Comparison of ENCODE assay signal across 25 cellular contexts in the genomic region with DNA sequence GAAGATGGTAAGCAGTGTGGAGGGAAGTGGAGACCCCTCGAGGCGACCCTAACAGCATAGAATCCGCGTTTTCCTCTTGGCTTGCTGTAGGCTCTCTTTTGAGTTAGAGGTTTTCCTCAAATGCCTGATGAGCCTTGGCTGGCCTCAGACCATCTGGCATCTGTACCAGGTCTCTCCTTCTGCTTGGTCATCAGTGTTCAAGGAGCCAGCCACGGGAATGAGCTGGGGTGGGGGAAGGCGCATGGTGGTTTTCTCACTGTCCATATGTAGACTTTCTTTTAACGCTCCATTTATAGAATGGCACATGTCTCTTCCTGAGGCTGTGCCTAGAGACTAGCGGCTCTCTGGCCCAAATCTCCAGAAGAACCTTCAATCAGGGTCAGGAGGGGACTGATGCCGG. TPM values are rescaled to one million over a fixed set of nuclear protein-coding genes. Genes with fewer than 3 reads are reported as not detected.
A peak's percentile ranks its signal among the peaks of the same experiment; 100 is the strongest.
DNase-seq lines count a peak whose midpoint lies in the region; ATAC-seq and TF ChIP-seq lines count a peak whose summit lies in the region.
"Had no signal": no experiment of that assay in that cellular context is flagged by ENCODE, and none has a peak within 500 bp of the region (broad histone marks: within the 10 kb centered on the region; RNA-seq: fewer than 3 reads in every experiment).

No MANE protein-coding gene starts in this region.

- 82% methylated on average over 9 of the region's 9 CpGs for WGBS in prostate gland
- WGBS in lower leg skin, 2 donors = 75 to 82% methylated on average over 9 of the region's 9 CpGs
- WGBS in esophagus muscularis mucosa = 82% methylated on average over 9 of the region's 9 CpGs

- peaks cover 9% of the 10 kb centered on the region for H3K4me1 ChIP-seq in Panc1 (ENCODE audit: control insufficient read depth, insufficient read depth, low read length)
- H3K4me1 ChIP-seq in fibroblast of lung (ENCODE audit: control insufficient read depth, extremely low read depth, insufficient read depth, low read length) = peaks cover 2% of the 10 kb centered on the region
- H3K4me1 ChIP-seq in prostate gland (replicated peaks) = no peaks in the 10 kb centered on the region
- H3K4me1 ChIP-seq in esophagus muscularis mucosa = no peaks in the 10 kb centered on the region
- H3K4me1 ChIP-seq: lower lobe of right lung, uterus had no signal

- no peaks in the 10 kb centered on the region for H3K27me3 ChIP-seq in Panc1 (ENCODE audit: control insufficient read depth, insufficient read depth, low read length)
- H3K27me3 ChIP-seq in fibroblast of lung (ENCODE audit: control insufficient read depth, insufficient read depth, low read length) = peaks cover 13% of the 10 kb centered on the region
- no peaks in the 10 kb centered on the region for H3K27me3 ChIP-seq in prostate gland (replicated peaks; ENCODE audit: insufficient read depth)
- peaks cover 0 to 7% (median 0%) of the 10 kb centered on the region in 4 donors for H3K27me3 ChIP-seq in esophagus muscularis mucosa
- H3K27me3 ChIP-seq: BE2C, uterus had no signal

- no peaks in the 10 kb centered on the region for H3K9me3 ChIP-seq in Panc1 (ENCODE audit: control insufficient read depth, insufficient read depth, low read depth, low read length)
- H3K9me3 ChIP-seq in fibroblast of lung (ENCODE audit: control insufficient read depth, insufficient read depth, low read depth, low read length) = no peaks in the 10 kb centered on the region
- H3K9me3 ChIP-seq in prostate gland = no peaks in the 10 kb centered on the region
- H3K9me3 ChIP-seq in esophagus muscularis mucosa = no peaks in the 10 kb centered on the region
- H3K9me3 ChIP-seq: BE2C, lower lobe of right lung, uterus had no signal

- no peak for TF ChIP-seq EP300 in esophagus muscularis mucosa (IDR thresholded peaks at IDR 0.05)

- no peaks in the 10 kb centered on the region for H3K79me2 ChIP-seq in fibroblast of lung (ENCODE audit: control insufficient read depth, insufficient read depth, low read length)

- H3K9ac ChIP-seq in fibroblast of lung (ENCODE audit: insufficient read depth, low read length) = no peak overlapping the region

- DNase-seq in EL (peak; percentile 71), Panc1 (ENCODE audit: low read depth, low spot score) (no peak), fibroblast of lung (ENCODE audit: low read depth in 2 of 2) (peak in 1 of 2 donors; percentile 73), renal cortical epithelial cell (ENCODE audit: low read depth) (peak; percentile 25), prostate gland (ENCODE audit: low spot score) (no peak), lower leg skin (ENCODE audit: low spot score in 2 of 2) (no peak), esophagus muscularis mucosa (ENCODE audit: extremely low spot score) (no peak)
- DNase-seq: activated CD4-positive, CD25-positive, alpha-beta regulatory T cell; activated CD8-positive, alpha-beta T cell treated with anti-CD3 and anti-CD28 coated beads for 36 hours; activated naive CD4-positive, alpha-beta T cell treated with anti-CD3 and anti-CD28 coated beads, Interleukin-2, amount 50 U/mL, for 16 hours; activated T-cell treated with anti-CD3 and anti-CD28 coated beads, Interleukin-2, amount 50 U/mL, for 4 hours; BE2C; dermis blood vessel endothelial cell; head of caudate nucleus; lower lobe of right lung; naive thymus-derived CD8-positive, alpha-beta T cell; NCI-H1048; NCI-H69; small intestine; stimulated activated CD4-positive, alpha-beta T cell treated with anti-CD3 and anti-CD28 coated beads, Interleukin-4, amount 100 ng/mL, for 1 hour; uterus had no signal

- H4K20me1 ChIP-seq in fibroblast of lung (ENCODE audit: control insufficient read depth, extremely low read depth, insufficient read depth, low read length) = no peaks in the 10 kb centered on the region

- H3K36me3 ChIP-seq in Panc1 (ENCODE audit: control insufficient read depth, insufficient read depth, low read length) (no peaks in the 10 kb centered on the region), fibroblast of lung (ENCODE audit: control insufficient read depth, insufficient read depth, low read length) (no peaks in the 10 kb centered on the region), prostate gland (no peaks in the 10 kb centered on the region), esophagus muscularis mucosa (no peaks in the 10 kb centered on the region)
- H3K36me3 ChIP-seq: BE2C, lower lobe of right lung, uterus had no signal

- intact Hi-C loops in Panc1 (cut with micrococcal nuclease; ENCODE audit: unreplicated experiment) (no loop called here), prostate gland (cut with DNase I) (no loop called here), lower leg skin (cut with DNase I; ENCODE audit: low total_unique reads) (no loop called here), esophagus muscularis mucosa (cut with DNase I) (no loop called here)

- TF ChIP-seq POLR2A in prostate gland (IDR thresholded peaks at IDR 0.05) (no peak), lower leg skin (IDR thresholded peaks at IDR 0.05) (no peak), esophagus muscularis mucosa (IDR thresholded peaks at IDR 0.05; ENCODE audit: low read depth) (no peak)

- no TSS peak for BruUV-seq in Panc1 (replicated peaks; lab: Mats Ljungman, UMichigan)

- no peak for TF ChIP-seq CTCF in Panc1 (IDR thresholded peaks at IDR 0.05)
- no peak for TF ChIP-seq CTCF in fibroblast of lung (conservative IDR thresholded peaks at IDR 0.05 in 1 of 2, IDR thresholded peaks at IDR 0.05 in 1 of 2; ENCODE audit: low read depth in 1 of 2, low read length in 2 of 2)
- TF ChIP-seq CTCF in prostate gland (IDR thresholded peaks at IDR 0.05) = no peak
- no peak for TF ChIP-seq CTCF in lower leg skin (IDR thresholded peaks at IDR 0.05)
- TF ChIP-seq CTCF in esophagus muscularis mucosa (IDR thresholded peaks at IDR 0.05) = no peak

- H3K27ac ChIP-seq in Panc1 (ENCODE audit: low read length) = 0 out of 2 replicates have a peak overlapping the region, but pooled peaks have one; percentile 7
- H3K27ac ChIP-seq in fibroblast of lung (ENCODE audit: insufficient read depth, low read length) = no peak overlapping the region
- H3K27ac ChIP-seq in prostate gland = no peak overlapping the region
- H3K27ac ChIP-seq in esophagus muscularis mucosa (replicated peaks in 1 of 4) = no peak overlapping the region
- H3K27ac ChIP-seq: lower lobe of right lung, uterus had no signal

- H3K4me3 ChIP-seq in Panc1 (ENCODE audit: low read depth in 2 of 2, low read length in 2 of 2) (no peak overlapping the region), fibroblast of lung (replicated peaks in 1 of 4; ENCODE audit: control extremely low read depth in 1 of 4, insufficient read depth in 1 of 4, low read depth in 3 of 4, low read length in 4 of 4) (no peak overlapping the region), prostate gland (no peak overlapping the region), lower leg skin (ENCODE audit: low read depth, poor library complexity, severe bottlenecking) (no peak overlapping the region), esophagus muscularis mucosa (no peak overlapping the region)
- H3K4me3 ChIP-seq: GM23338, lower lobe of right lung, uterus had no signal

- H2AFZ ChIP-seq in fibroblast of lung (ENCODE audit: low read length) = no peak overlapping the region
- H2AFZ ChIP-seq: GM23338 had no signal

- peak overlapping the region; percentile 13 for H3K4me2 ChIP-seq in fibroblast of lung (ENCODE audit: extremely low read depth, insufficient read depth, low read length)
- H3K4me2 ChIP-seq: GM23338 had no signal

- POLR2A ChIA-PET in Panc1 (lab: Charles Lee) = interaction anchor here (0.7 kb wide), 1 partner anchor 53 kb away, joined by 8 read pairs; no protein-coding TSS in a partner anchor

- ATAC-seq in Panc1 = no peak
- no peak for ATAC-seq in HG02870 (IDR thresholded peaks at IDR 0.05; ENCODE audit: unreplicated experiment)
- ATAC-seq: activated CD8-positive, alpha-beta T cell treated with anti-CD3 and anti-CD28 coated beads for 36 hours; activated T-cell treated with anti-CD3 and anti-CD28 coated beads, Interleukin-2, amount 50 U/mL, for 4 hours; GM23338; lower lobe of right lung; naive thymus-derived CD8-positive, alpha-beta T cell had no signal

- CTCF ChIA-PET in Panc1 (lab: Charles Lee) = interaction anchor here (0.5 kb wide), 1 partner anchor 30 kb away, joined by 7 read pairs; no protein-coding TSS in a partner anchor

- in situ Hi-C loops in Panc1 (cut with HindIII; ENCODE audit: low pct_unique_long_range_greater_than_20kb, low sequenced_read_pairs) = no loop called here

RNA-seq across cellular contexts. Expression of a gene that starts 8.1 kb away (rescaled TPM):
- not detected for total RNA-seq in Panc1 (2021; ENCODE audit: unreplicated experiment)
- polyA plus RNA-seq in Panc1 (2012; ENCODE audit: insufficient read length) = not detected
- total RNA-seq in fibroblast of lung = under 0.01 and 0.33 TPM in 2 replicates
- 0.11 and 0.16 TPM in 2 replicates for polyA plus RNA-seq in fibroblast of lung
- polyA plus RNA-seq in fibroblast of lung (2012) = 0.10 and 0.12 TPM in 2 replicates
- not detected in 2 replicates for polyA minus RNA-seq in fibroblast of lung (ENCODE audit: low replicate concordance)
- total RNA-seq in renal cortical epithelial cell = 0.05 TPM in 1 of 2 replicates, not detected in the other
- 1 to 10 TPM in 1 of 2 donors, not detected in 1; 2.1 TPM for total RNA-seq in prostate gland
- total RNA-seq in lower leg skin = not detected
- not detected for total RNA-seq in esophagus muscularis mucosa
- total RNA-seq: activated T-cell treated with anti-CD3 and anti-CD28 coated beads, Interleukin-2, amount 50 U/mL, for 4 hours; dermis blood vessel endothelial cell; lower lobe of right lung; naive thymus-derived CD8-positive, alpha-beta T cell; OCI-LY7; SK-MEL-5 had no signal
- polyA plus RNA-seq: naive thymus-derived CD8-positive, alpha-beta T cell had no signal

RNA-seq across cellular contexts. Expression of a gene that starts 22.6 kb away (rescaled TPM):
- total RNA-seq in Panc1 (2021; ENCODE audit: unreplicated experiment) (12.9 TPM), fibroblast of lung (1.0 and 1.2 TPM in 2 replicates), renal cortical epithelial cell (6.9 and 16.3 TPM in 2 replicates), prostate gland (10 to 100 TPM; 30.8 to 45.9 TPM), lower leg skin (100 to 1,000 TPM; 106 to 200 (median 137) TPM), esophagus muscularis mucosa (1 to 10 TPM in 3 of 4 donors, under 1 TPM in 1; 0.83 to 2.1 (median 1.6) TPM)
- polyA plus RNA-seq in Panc1 (2012; ENCODE audit: insufficient read length) = 11.4 TPM
- polyA plus RNA-seq in fibroblast of lung = 0.87 and 1.1 TPM in 2 replicates
- polyA plus RNA-seq in fibroblast of lung (2012) = 4.7 and 8.0 TPM in 2 replicates
- 3.7 and 4.6 TPM in 2 replicates for polyA minus RNA-seq in fibroblast of lung (ENCODE audit: low replicate concordance)
- total RNA-seq: dermis blood vessel endothelial cell, SK-MEL-5 had no signal

RNA-seq across cellular contexts. Expression of a gene that starts 29.7 kb away (rescaled TPM):
- 1.4 TPM for total RNA-seq in Panc1 (2021; ENCODE audit: unreplicated experiment)
- polyA plus RNA-seq in Panc1 (2012; ENCODE audit: insufficient read length) = 0.93 TPM
- total RNA-seq in fibroblast of lung = under 0.01 and 0.83 TPM in 2 replicates
- 0.14 and 0.39 TPM in 2 replicates for polyA plus RNA-seq in fibroblast of lung
- polyA plus RNA-seq in fibroblast of lung (2012) = 0.12 and 0.14 TPM in 2 replicates
- 1.1 TPM in 1 of 2 replicates, not detected in the other for polyA minus RNA-seq in fibroblast of lung (ENCODE audit: low replicate concordance)
- 0.55 TPM in 1 of 2 replicates, not detected in the other for total RNA-seq in renal cortical epithelial cell
- total RNA-seq in prostate gland = under 1 TPM in 1 of 2 donors, not detected in 1; 0.68 TPM
- total RNA-seq in lower leg skin = 1 to 10 TPM in 1 of 4 donors, under 1 TPM in 2, not detected in 1; 0.34 to 1.6 (median 0.52) TPM
- total RNA-seq in esophagus muscularis mucosa = under 1 TPM in 2 of 4 donors, not detected in 2; 0.83 to 0.86 TPM
- polyA plus RNA-seq: GM23338; naive thymus-derived CD8-positive, alpha-beta T cell had no signal

RNA-seq across cellular contexts. Expression of a gene that starts 52.6 kb away (rescaled TPM):
- 67.6 TPM for total RNA-seq in Panc1 (2021; ENCODE audit: unreplicated experiment)
- polyA plus RNA-seq in Panc1 (2012; ENCODE audit: insufficient read length) = 48.0 TPM
- total RNA-seq in fibroblast of lung = 46.5 and 67.5 TPM in 2 replicates
- 70.9 and 74.1 TPM in 2 replicates for polyA plus RNA-seq in fibroblast of lung
- polyA plus RNA-seq in fibroblast of lung (2012) = 42.4 and 44.4 TPM in 2 replicates
- 2.0 and 4.2 TPM in 2 replicates for polyA minus RNA-seq in fibroblast of lung (ENCODE audit: low replicate concordance)
- 56.6 and 88.9 TPM in 2 replicates for total RNA-seq in renal cortical epithelial cell
- total RNA-seq in prostate gland = 10 to 100 TPM; 27.5 to 31.8 TPM
- 10 to 100 TPM; 20.9 to 27.1 (median 25.8) TPM for total RNA-seq in lower leg skin
- total RNA-seq in esophagus muscularis mucosa = 10 to 100 TPM; 27.8 to 38.8 (median 29.3) TPM

Comparison
In these comparisons a context has a peak if more than half of its experiments do, and no peak if none do; other contexts are left out.
1. DNase-seq: peak in EL (single experiment) and renal cortical epithelial cell (single experiment); none in Panc1 (single experiment), prostate gland (single experiment), lower leg skin (0 of 2) and esophagus muscularis mucosa (single experiment).